ENCODE assay signal across 8 cellular contexts in the genomic region with DNA sequence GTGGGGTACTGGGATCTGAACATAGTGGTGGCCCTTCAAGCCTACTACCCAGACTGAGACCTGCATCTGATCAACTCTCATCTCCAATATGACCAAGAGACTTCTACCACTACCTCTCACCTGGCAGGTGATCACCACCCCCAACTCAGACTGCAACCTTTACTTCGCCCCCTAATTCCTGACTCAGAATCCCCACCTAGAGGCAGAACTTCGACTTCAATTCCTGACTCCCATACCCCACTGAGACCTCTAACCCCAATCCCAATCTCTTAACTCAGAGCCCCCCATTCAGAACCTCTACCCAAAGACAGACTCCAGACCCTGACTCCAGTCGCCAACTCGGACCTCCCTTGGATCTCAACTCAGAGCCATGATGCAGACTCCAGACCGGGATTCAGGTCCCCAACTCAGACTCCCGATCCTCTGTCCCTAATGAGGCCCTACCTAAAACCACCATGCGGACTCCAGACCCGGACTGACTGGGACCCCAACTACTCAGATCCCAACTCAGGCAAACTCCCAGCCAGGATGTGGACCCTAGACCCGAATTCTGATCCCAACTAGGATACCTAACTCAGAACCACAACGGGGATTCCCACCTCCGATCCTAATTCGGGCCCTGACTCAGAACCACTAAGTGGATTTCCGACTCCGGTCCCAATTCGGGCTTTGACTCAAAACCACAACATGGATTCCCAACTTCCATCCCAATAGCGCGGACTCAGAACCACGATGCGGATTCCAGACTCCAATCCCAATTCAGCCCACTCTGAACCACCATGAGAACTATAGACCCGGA. TPM values are rescaled to one million over a fixed set of nuclear protein-coding genes. Genes with fewer than 3 reads are reported as not detected.
A peak's percentile ranks its signal among the peaks of the same experiment; 100 is the strongest.
DNase-seq lines count a peak whose midpoint lies in the region; ATAC-seq and TF ChIP-seq lines count a peak whose summit lies in the region.

No MANE protein-coding gene starts in this region.

- ATAC-seq in natural killer cell (no peak), HG03457 (IDR thresholded peaks at IDR 0.05; ENCODE audit: unreplicated experiment) (no peak), HG03159 (IDR thresholded peaks at IDR 0.05; ENCODE audit: unreplicated experiment) (no peak)

- DNase-seq in MG63, result no peak
- DNase-seq in effector memory CD4-positive, alpha-beta T cell, result no peak
- no peak for DNase-seq in natural killer cell
- no peak for DNase-seq in dedifferentiated amniotic fluid mesenchymal stem cell (ENCODE audit: extremely low spot score)
- DNase-seq in GM19240 (ENCODE audit: insufficient read length, low spot score), result no peak

- H3K27me3 ChIP-seq in BLaER1 (no peaks in the 10 kb centered on the region), MG63 (no peaks in the 10 kb centered on the region)
- no peaks in the 10 kb centered on the region for H3K27me3 ChIP-seq in effector memory CD4-positive, alpha-beta T cell (replicated peaks; ENCODE audit: control insufficient read depth, insufficient read depth, low read length, poor library complexity, severe bottlenecking)

- H3K36me3 ChIP-seq in BLaER1 (no peaks in the 10 kb centered on the region), MG63 (no peaks in the 10 kb centered on the region)
- no peaks in the 10 kb centered on the region for H3K36me3 ChIP-seq in effector memory CD4-positive, alpha-beta T cell (ENCODE audit: control insufficient read depth, insufficient read depth, low read length)

- peaks cover 0 to 13% of the 10 kb centered on the region in 2 donors for H3K27me3 Mint-ChIP-seq in natural killer cell (ENCODE audit: low read depth in 2 of 2)

- H3K4me3 ChIP-seq in BLaER1 (peak overlapping the region; percentile 81), MG63 (peak overlapping the region; percentile 89)
- peak overlapping the region; percentile 48 for H3K4me3 ChIP-seq in effector memory CD4-positive, alpha-beta T cell (ENCODE audit: insufficient read depth, low read depth, low read length, poor library complexity, severe bottlenecking)

- H3K9me3 ChIP-seq in BLaER1, result peaks cover 22% of the 10 kb centered on the region
- no peaks in the 10 kb centered on the region for H3K9me3 ChIP-seq in MG63
- H3K9me3 ChIP-seq in effector memory CD4-positive, alpha-beta T cell (ENCODE audit: control insufficient read depth, low read length), result no peaks in the 10 kb centered on the region

- no peaks in the 10 kb centered on the region for H3K9me3 Mint-ChIP-seq in natural killer cell

- intact Hi-C loops in natural killer cell (cut with micrococcal nuclease), result no loop called here

- peaks cover 0 to 11% of the 10 kb centered on the region in 2 donors for H3K4me1 Mint-ChIP-seq in natural killer cell

- H3K4me3 Mint-ChIP-seq in natural killer cell, result peak overlapping the region; percentile 91

- no peak for TF ChIP-seq CTCF in natural killer cell (IDR thresholded peaks at IDR 0.05)

- peak overlapping the region; percentile 85 for H3K4me2 ChIP-seq in BLaER1

- H3K4me1 ChIP-seq in BLaER1, result peaks cover 82% of the 10 kb centered on the region
- peaks cover 4% of the 10 kb centered on the region for H3K4me1 ChIP-seq in effector memory CD4-positive, alpha-beta T cell (ENCODE audit: control insufficient read depth, insufficient read depth, low read length, poor library complexity, severe bottlenecking)

- peak overlapping the region; percentile 88 for H3K27ac ChIP-seq in BLaER1
- H3K27ac ChIP-seq in effector memory CD4-positive, alpha-beta T cell (ENCODE audit: insufficient read depth, low read length, poor library complexity, severe bottlenecking), result no peak overlapping the region

- peak overlapping the region; percentile 8 to 84 for H3K27ac Mint-ChIP-seq in natural killer cell

- H4K20me1 ChIP-seq in BLaER1, result peaks cover 61% of the 10 kb centered on the region

- H3K9ac ChIP-seq in BLaER1, result peak overlapping the region; percentile 88

- H3K36me3 Mint-ChIP-seq in natural killer cell, result no peaks in the 10 kb centered on the region

RNA-seq across cellular contexts. Expression of a gene that starts 1.2 kb away (rescaled TPM):
- 0.16 and 0.25 TPM in 2 replicates for total RNA-seq in MG63 (2014; rRNA removed; shearing (Covaris generic); ENCODE audit: low replicate concordance)
- under 1 TPM; 0.72 to 0.78 (median 0.75) TPM for total RNA-seq in natural killer cell
